Comparison of ENCODE assay signal across 22 cellular contexts in the genomic region with DNA sequence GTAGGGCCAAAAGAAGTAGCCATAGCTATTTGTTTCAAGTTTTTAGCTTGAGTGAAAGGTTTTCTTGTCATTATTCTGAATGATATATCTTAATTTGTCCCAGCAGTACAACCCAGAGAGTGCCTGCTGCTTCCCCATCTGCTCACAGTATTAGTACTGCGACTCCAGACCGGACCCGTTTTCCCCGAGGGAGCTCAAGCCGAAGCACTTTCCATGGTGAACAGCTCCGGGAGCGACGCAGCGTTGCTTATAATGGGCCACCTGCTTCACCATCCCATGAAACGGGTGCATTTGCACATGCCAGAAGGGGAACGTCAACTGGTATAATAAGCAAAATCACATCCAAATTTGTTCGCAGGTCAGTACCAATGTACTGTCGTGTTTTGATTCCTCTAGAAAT.
"Had no signal": no experiment of that assay in that cellular context is flagged by ENCODE, and none has a peak within 500 bp of the region (broad histone marks: within the 10 kb centered on the region; RNA-seq: fewer than 3 reads in every experiment).

No MANE protein-coding gene starts in this region.

- H3K27ac ChIP-seq: hepatocyte, lower lobe of right lung, parathyroid adenoma, stomach, suprapubic skin, tibial nerve had no signal

- H3K36me3 Mint-ChIP-seq: activated naive CD4-positive, alpha-beta T cell treated with anti-CD3 and anti-CD28 coated beads, Interleukin-2, amount 50 U/mL, for 72 hours; immature natural killer cell; naive B cell; stimulated activated effector memory CD8-positive, alpha-beta T cell treated with anti-CD3 and anti-CD28 coated beads, Interleukin-12 subunit alpha, Interleukin-12 subunit beta, amount 100 ng/mL, for 72 hours had no signal

- H3K27ac Mint-ChIP-seq: activated naive CD4-positive, alpha-beta T cell treated with anti-CD3 and anti-CD28 coated beads, Interleukin-2, amount 50 U/mL, for 72 hours; activated T-helper 17 cell treated with anti-CD3 and anti-CD28 coated beads, Interleukin-2, amount 50 U/mL, for 72 hours; immature natural killer cell; naive B cell; stimulated activated effector memory CD8-positive, alpha-beta T cell treated with anti-CD3 and anti-CD28 coated beads, Interleukin-12 subunit alpha, Interleukin-12 subunit beta, amount 100 ng/mL, for 72 hours had no signal

- DNase-seq: activated CD4-positive, alpha-beta T cell treated with anti-CD3 and anti-CD28 coated beads for 1 hour; activated T-cell treated with anti-CD3 and anti-CD28 coated beads, Interleukin-2, amount 50 U/mL, for 1 hour; aorta; effector memory CD4-positive, alpha-beta T cell; foreskin melanocyte; immature natural killer cell; lower lobe of right lung; mesendoderm; mucosa of descending colon; naive B cell; nucleus accumbens; small intestine; stimulated activated CD4-positive, alpha-beta T cell treated with anti-CD3 and anti-CD28 coated beads, Interleukin-2, amount 100 ng/mL, for 24 hours; stomach had no signal

- H3K4me3 Mint-ChIP-seq: activated T-helper 17 cell treated with anti-CD3 and anti-CD28 coated beads, Interleukin-2, amount 50 U/mL, for 72 hours; brain; immature natural killer cell; naive B cell; stimulated activated effector memory CD8-positive, alpha-beta T cell treated with anti-CD3 and anti-CD28 coated beads, Interleukin-12 subunit alpha, Interleukin-12 subunit beta, amount 100 ng/mL, for 72 hours had no signal

- H3K27me3 Mint-ChIP-seq: brain had no signal

- H3K9me3 Mint-ChIP-seq: activated naive CD4-positive, alpha-beta T cell treated with anti-CD3 and anti-CD28 coated beads, Interleukin-2, amount 50 U/mL, for 72 hours; activated T-helper 17 cell treated with anti-CD3 and anti-CD28 coated beads, Interleukin-2, amount 50 U/mL, for 72 hours; brain; naive B cell; stimulated activated effector memory CD8-positive, alpha-beta T cell treated with anti-CD3 and anti-CD28 coated beads, Interleukin-12 subunit alpha, Interleukin-12 subunit beta, amount 100 ng/mL, for 72 hours had no signal

- H3K4me1 Mint-ChIP-seq: activated T-helper 17 cell treated with anti-CD3 and anti-CD28 coated beads, Interleukin-2, amount 50 U/mL, for 72 hours; brain; immature natural killer cell; stimulated activated effector memory CD8-positive, alpha-beta T cell treated with anti-CD3 and anti-CD28 coated beads, Interleukin-12 subunit alpha, Interleukin-12 subunit beta, amount 100 ng/mL, for 72 hours had no signal
